In genomic region chr14:22560638-22561365, GRCh38 we compare ENCODE assay signal across 1 cellular context.
TF ChIP-seq lines count a peak whose summit lies in the region.

No MANE protein-coding gene starts in this region.

TF ChIP-seq in HepG2, 621 proteins besides CTCF, POLR2A, EP300 and RAD21 (continued from another document and continues in another):
- TF ChIP-seq PAXIP1 (CRISPR knock-in tag; conservative IDR thresholded peaks at IDR 0.05) (peak; percentile 94), ZNF775 (CRISPR knock-in tag; IDR thresholded peaks at IDR 0.05; ENCODE audit: borderline replicate concordance) (no peak), FOSL2 (CRISPR knock-in tag; IDR thresholded peaks at IDR 0.05) (peak; percentile 21; the same call in 1 of the 2 replicates), ZNF569 (CRISPR knock-in tag; IDR thresholded peaks at IDR 0.05; ENCODE audit: borderline replicate concordance) (no peak), ZNF580 (CRISPR knock-in tag; IDR thresholded peaks at IDR 0.05; ENCODE audit: borderline replicate concordance, low read depth) (0 out of 2 replicates have a peak, but pooled peaks have one; percentile 70), PHB2 (IDR thresholded peaks at IDR 0.05; ENCODE audit: partially characterized antibody) (no peak), TGIF2 (CRISPR knock-in tag; IDR thresholded peaks at IDR 0.05) (no peak), NR2F1 (CRISPR knock-in tag; IDR thresholded peaks at IDR 0.05) (peak in 1 of 2 experiments; percentile 57; a peak in 1 of 4 replicates), KDM1A (CRISPR knock-in tag; IDR thresholded peaks at IDR 0.05) (peak; percentile 35; the same call in 1 of the 2 replicates), ZNF18 (CRISPR knock-in tag; IDR thresholded peaks at IDR 0.05; ENCODE audit: insufficient replicate concordance) (no peak), TCF12 (IDR thresholded peaks at IDR 0.05) (no peak), TCF12 (CRISPR knock-in tag; IDR thresholded peaks at IDR 0.05) (0 out of 2 replicates have a peak, but pooled peaks have one; percentile 42), ZNF781 (CRISPR knock-in tag; IDR thresholded peaks at IDR 0.05; ENCODE audit: borderline replicate concordance, not compliant biosample characterization) (peak; percentile 72), NFYC (CRISPR knock-in tag; IDR thresholded peaks at IDR 0.05) (no peak; the same call in 1 of the 2 replicates), ZFX (CRISPR knock-in tag; IDR thresholded peaks at IDR 0.05; ENCODE audit: low read depth) (peak; percentile 37; the same call in 1 of the 2 replicates), ZNF282 (IDR thresholded peaks at IDR 0.05; ENCODE audit: partially characterized antibody) (no peak), MAF1 (CRISPR knock-in tag; IDR thresholded peaks at IDR 0.05; ENCODE audit: borderline replicate concordance) (no peak), U2AF2 (IDR thresholded peaks at IDR 0.05; ENCODE audit: low read depth, low read length) (no peak), NONO (IDR thresholded peaks at IDR 0.05) (no peak), NONO (CRISPR knock-in tag; conservative IDR thresholded peaks at IDR 0.05) (peak; percentile 93), E2F1 (CRISPR knock-in tag; IDR thresholded peaks at IDR 0.05) (no peak), ARNTL (CRISPR knock-in tag; IDR thresholded peaks at IDR 0.05) (peak; percentile 80; the same call in 1 of the 2 replicates), SATB2 (CRISPR knock-in tag; IDR thresholded peaks at IDR 0.05) (no peak), CBX2 (IDR thresholded peaks at IDR 0.05; ENCODE audit: low read depth, low read length) (no peak), CBX2 (CRISPR knock-in tag; IDR thresholded peaks at IDR 0.05; ENCODE audit: low read depth) (no peak), RXRA (CRISPR knock-in tag; IDR thresholded peaks at IDR 0.05) (peak; percentile 43; the same call in 1 of the 2 replicates), TEAD2 (CRISPR knock-in tag; IDR thresholded peaks at IDR 0.05) (no peak), KLF16 (CRISPR knock-in tag; IDR thresholded peaks at IDR 0.05) (no peak; a peak in 1 of 4 replicates), ZNF577 (CRISPR knock-in tag; IDR thresholded peaks at IDR 0.05; ENCODE audit: borderline replicate concordance, low read depth) (no peak), DR1 (CRISPR knock-in tag; IDR thresholded peaks at IDR 0.05) (no peak), TP53 (CRISPR knock-in tag; conservative IDR thresholded peaks at IDR 0.05) (no peak), YY1 (IDR thresholded peaks at IDR 0.05; ENCODE audit: insufficient read depth, insufficient replicate concordance, low read depth, low read length) (no peak), ZFP62 (CRISPR knock-in tag; IDR thresholded peaks at IDR 0.05) (no peak), ETV6 (CRISPR knock-in tag; conservative IDR thresholded peaks at IDR 0.05) (no peak), ZBTB49 (CRISPR knock-in tag; IDR thresholded peaks at IDR 0.05; ENCODE audit: borderline replicate concordance) (no peak), RORA (CRISPR knock-in tag; IDR thresholded peaks at IDR 0.05) (no peak), ZNF136 (CRISPR knock-in tag; IDR thresholded peaks at IDR 0.05; ENCODE audit: low read depth) (no peak), KDM6A (CRISPR knock-in tag; IDR thresholded peaks at IDR 0.05; ENCODE audit: low read depth) (peak; percentile 78), SAP130 (CRISPR knock-in tag; IDR thresholded peaks at IDR 0.05; ENCODE audit: low read depth) (peak; percentile 73), ZNF383 (CRISPR knock-in tag; IDR thresholded peaks at IDR 0.05; ENCODE audit: borderline replicate concordance) (no peak), LRRFIP1 (CRISPR knock-in tag; conservative IDR thresholded peaks at IDR 0.05) (no peak), HOMEZ (CRISPR knock-in tag; IDR thresholded peaks at IDR 0.05; ENCODE audit: low read depth) (peak; percentile 54; the same call in 1 of the 2 replicates), MXI1 (IDR thresholded peaks at IDR 0.05; ENCODE audit: borderline replicate concordance, low read depth, low read length) (no peak), ZNF101 (CRISPR knock-in tag; IDR thresholded peaks at IDR 0.05; ENCODE audit: borderline replicate concordance, low read depth) (no peak), ZNF430 (CRISPR knock-in tag; IDR thresholded peaks at IDR 0.05) (no peak), UBTF (CRISPR knock-in tag; IDR thresholded peaks at IDR 0.05) (no peak), LBX2 (CRISPR knock-in tag; IDR thresholded peaks at IDR 0.05; ENCODE audit: borderline replicate concordance) (no peak), CBX1 (IDR thresholded peaks at IDR 0.05; ENCODE audit: low read depth) (no peak), ZNF20 (CRISPR knock-in tag; IDR thresholded peaks at IDR 0.05) (no peak), TRIM24 (CRISPR knock-in tag; IDR thresholded peaks at IDR 0.05) (no peak), POLR2G (IDR thresholded peaks at IDR 0.05; ENCODE audit: low read depth, low read length) (no peak; the same call in 1 of the 2 replicates), NBN (conservative IDR thresholded peaks at IDR 0.05) (no peak), ZFY (CRISPR knock-in tag; IDR thresholded peaks at IDR 0.05) (no peak)
